8 cellular contexts compared by ENCODE assay signal in genomic region chr2:127700527-127701192, GRCh38.
A peak's percentile ranks its signal among the peaks of the same experiment; 100 is the strongest.
DNase-seq lines count a peak whose midpoint lies in the region; ATAC-seq, FAIRE-seq and TF ChIP-seq lines count a peak whose summit lies in the region.

No MANE protein-coding gene starts in this region.

- H3K4me3 Mint-ChIP-seq in T-helper 2 cell treated with Interferon-gamma antibody and Interleukin-4, amounts not matched to agents 5 μg/mL and 100 μg/mL, for 36 hours, result peak overlapping the region; percentile 93

- no peak for TF ChIP-seq CTCF in GM20000 (IDR thresholded peaks at IDR 0.05; ENCODE audit: extremely low read depth, missing control alignments)

- no peaks in the 10 kb centered on the region for H3K27me3 Mint-ChIP-seq in T-helper 2 cell treated with Interferon-gamma antibody and Interleukin-4, amounts not matched to agents 5 μg/mL and 100 μg/mL, for 36 hours (ENCODE audit: low read depth)

- H3K9ac ChIP-seq in muscle layer of colon (ENCODE audit: low read length), result peak overlapping the region; percentile 54

- no peaks in the 10 kb centered on the region for H3K9me3 Mint-ChIP-seq in T-helper 2 cell treated with Interferon-gamma antibody and Interleukin-4, amounts not matched to agents 5 μg/mL and 100 μg/mL, for 36 hours

- peak; percentile 91 for DNase-seq in GM20000 (ENCODE audit: low spot score)
- DNase-seq in T-helper 2 cell treated with Interferon-gamma antibody and Interleukin-4, amounts not matched to agents 5 μg/mL and 100 μg/mL, for 36 hours (ENCODE audit: low spot score), result no peak
- peak; percentile 24 for DNase-seq in epithelial cell of prostate (ENCODE audit: low read depth, low spot score)
- peak; percentile 65 for DNase-seq in urothelium cell line (ENCODE audit: low spot score)
- no peak for DNase-seq in NCI-H2196 treated with DMSO at 0.1 percent for 48 hours (lab: John Stamatoyannopoulos, UW; ENCODE audit: unreplicated experiment)

- H3K9me3 ChIP-seq in muscle layer of colon (ENCODE audit: low read length), result no peaks in the 10 kb centered on the region

- H3K36me3 ChIP-seq in muscle layer of colon (ENCODE audit: insufficient read depth, low read length), result peaks cover 14% of the 10 kb centered on the region

- H3K36me3 Mint-ChIP-seq in T-helper 2 cell treated with Interferon-gamma antibody and Interleukin-4, amounts not matched to agents 5 μg/mL and 100 μg/mL, for 36 hours (ENCODE audit: low read depth), result peaks cover 37% of the 10 kb centered on the region

- H3K4me1 Mint-ChIP-seq in T-helper 2 cell treated with Interferon-gamma antibody and Interleukin-4, amounts not matched to agents 5 μg/mL and 100 μg/mL, for 36 hours (ENCODE audit: low read depth), result peaks cover 29% of the 10 kb centered on the region

- H3K4me3 ChIP-seq in GM08714 (ENCODE audit: low read length) (peak overlapping the region; percentile 91), muscle layer of colon (ENCODE audit: low read depth in 1 of 2, low read length in 2 of 2) (peak overlapping the region; percentile 49 to 69)

- no peaks in the 10 kb centered on the region for H3K27me3 ChIP-seq in muscle layer of colon (ENCODE audit: control insufficient read depth in 1 of 2, insufficient read depth in 2 of 2, low read length in 2 of 2)

- peak overlapping the region; percentile 97 for H3K27ac Mint-ChIP-seq in T-helper 2 cell treated with Interferon-gamma antibody and Interleukin-4, amounts not matched to agents 5 μg/mL and 100 μg/mL, for 36 hours

- peak; percentile 79 for FAIRE-seq in urothelium cell line (lab: Jason Lieb, UNC)

- peak; percentile 40 for ATAC-seq in HG03558 (IDR thresholded peaks at IDR 0.05; ENCODE audit: extremely low read depth, unreplicated experiment)

- H3K27ac ChIP-seq in epithelial cell of prostate (peak overlapping the region; percentile 92), muscle layer of colon (ENCODE audit: low read depth, low read length) (peak overlapping the region; percentile 95)

- H3K4me1 ChIP-seq in muscle layer of colon (ENCODE audit: insufficient read depth, low read length), result peaks cover 27% of the 10 kb centered on the region

Comparison
In these comparisons a context has a peak if more than half of its experiments do, and no peak if none do; other contexts are left out.
1. DNase-seq: peak in GM20000 (single experiment), epithelial cell of prostate (single experiment) and urothelium cell line (single experiment); none in T-helper 2 cell treated with Interferon-gamma antibody and Interleukin-4, amounts not matched to agents 5 μg/mL and 100 μg/mL, for 36 hours (single experiment) and NCI-H2196 treated with DMSO at 0.1 percent for 48 hours (single experiment).